In the genomic region with DNA sequence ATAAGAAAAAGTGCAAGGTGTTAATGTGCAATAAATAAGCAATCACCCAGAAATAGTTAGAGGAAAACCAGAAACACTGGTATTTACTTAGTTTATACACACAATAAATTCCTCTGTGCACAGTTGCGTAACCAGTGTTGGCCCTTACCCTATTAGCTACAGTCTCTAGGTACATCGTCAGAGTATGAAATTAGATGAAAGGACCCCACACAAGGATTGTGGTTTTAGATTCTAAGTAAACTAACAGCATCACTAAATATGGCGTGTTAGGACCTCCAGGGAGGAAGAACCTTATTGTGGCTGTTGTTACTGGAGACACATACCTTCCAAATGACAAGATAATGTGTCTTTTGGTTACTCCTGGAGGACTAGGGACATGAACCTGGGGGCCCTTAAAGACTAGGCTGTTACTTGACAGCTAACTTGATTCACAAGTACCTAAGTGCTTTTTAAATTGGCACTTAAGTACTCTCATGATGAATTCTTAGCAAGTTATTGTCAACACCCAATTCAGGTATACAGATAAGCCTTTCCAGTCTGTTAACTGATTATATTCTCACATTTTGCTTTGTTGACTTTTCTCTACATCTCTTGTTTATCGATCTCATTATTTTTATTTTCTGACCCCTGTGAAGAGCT, we compare ENCODE assay signal across 11 cellular contexts.
A peak's percentile ranks its signal among the peaks of the same experiment; 100 is the strongest.
DNase-seq lines count a peak whose midpoint lies in the region; ATAC-seq and TF ChIP-seq lines count a peak whose summit lies in the region.
"Had no signal": no experiment of that assay in that cellular context is flagged by ENCODE, and none has a peak within 500 bp of the region (broad histone marks: within the 10 kb centered on the region; RNA-seq: fewer than 3 reads in every experiment).

No MANE protein-coding gene starts in this region.

- H3K4me1 ChIP-seq in colonic mucosa: no peaks in the 10 kb centered on the region

- H3K9me3 Mint-ChIP-seq in progenitor cell of endocrine pancreas (ENCODE audit: low read depth): no peaks in the 10 kb centered on the region

- TF ChIP-seq CTCF in epithelial cell of esophagus (IDR thresholded peaks at IDR 0.05; ENCODE audit: insufficient read depth, low read depth, low read length, missing control alignments) (no peak), progenitor cell of endocrine pancreas (IDR thresholded peaks at IDR 0.05; ENCODE audit: unreplicated experiment) (no peak), colonic mucosa (IDR thresholded peaks at IDR 0.05) (no peak)

- peaks cover 23% of the 10 kb centered on the region for H3K4me1 Mint-ChIP-seq in progenitor cell of endocrine pancreas (ENCODE audit: low read depth)

- no peaks in the 10 kb centered on the region for H3K27me3 ChIP-seq in colonic mucosa
- H3K27me3 ChIP-seq: upper lobe of left lung had no signal

- peaks cover 26% of the 10 kb centered on the region for H3K36me3 Mint-ChIP-seq in progenitor cell of endocrine pancreas (ENCODE audit: insufficient read depth)

- ATAC-seq in HG03442 (IDR thresholded peaks at IDR 0.05; ENCODE audit: unreplicated experiment): no peak

- peak; percentile 88 for DNase-seq in Caki2 (ENCODE audit: low read depth)
- peak; percentile 18 for DNase-seq in NCI-H226
- DNase-seq in epithelial cell of esophagus (ENCODE audit: low read depth): peak; percentile 15
- no peak for DNase-seq in progenitor cell of endocrine pancreas (ENCODE audit: low spot score, unreplicated experiment)
- no peak for DNase-seq in colonic mucosa
- DNase-seq in DMS79 treated with DMSO at 0.1 percent for 48 hours (lab: John Stamatoyannopoulos, UW): no peak
- DNase-seq in NCI-H526 (lab: John Stamatoyannopoulos, UW): no peak
- DNase-seq: NCI-H1694 treated with DMSO at 0.1 percent for 48 hours, T-helper 9 cell, upper lobe of left lung had no signal

- H3K9ac ChIP-seq in colonic mucosa (ENCODE audit: low read depth in 2 of 2, low read length in 2 of 2): no peak overlapping the region

- no peak overlapping the region for H3K27ac ChIP-seq in colonic mucosa

- intact Hi-C loops in colonic mucosa (cut with DNase I): no loop called here

- H3K27ac Mint-ChIP-seq in progenitor cell of endocrine pancreas: peak overlapping the region; percentile 7

- no peaks in the 10 kb centered on the region for H3K27me3 Mint-ChIP-seq in progenitor cell of endocrine pancreas

- H3K4me3 ChIP-seq in epithelial cell of esophagus (ENCODE audit: low read length) (no peak overlapping the region), colonic mucosa (no peak overlapping the region)
- H3K4me3 ChIP-seq: upper lobe of left lung had no signal

- in situ Hi-C loops in Caki2 (cut with HindIII; ENCODE audit: low pct_unique_long_range_greater_than_20kb, low sequenced_read_pairs): no loop called here

- H3K9me3 ChIP-seq in colonic mucosa: no peaks in the 10 kb centered on the region
- H3K9me3 ChIP-seq: upper lobe of left lung had no signal

- no peak overlapping the region for H3K4me3 Mint-ChIP-seq in progenitor cell of endocrine pancreas (ENCODE audit: low read depth)

- H3K36me3 ChIP-seq in colonic mucosa: no peaks in the 10 kb centered on the region

Comparison
In these comparisons a context has a peak if more than half of its experiments do, and no peak if none do; other contexts are left out.
1. DNase-seq: peak in Caki2 (single experiment), NCI-H226 (single experiment) and epithelial cell of esophagus (single experiment); none in progenitor cell of endocrine pancreas (single experiment), colonic mucosa (single experiment), DMS79 treated with DMSO at 0.1 percent for 48 hours (single experiment) and NCI-H526 (0 of 2).